ENCODE assay signal across 16 cellular contexts in the genomic region with DNA sequence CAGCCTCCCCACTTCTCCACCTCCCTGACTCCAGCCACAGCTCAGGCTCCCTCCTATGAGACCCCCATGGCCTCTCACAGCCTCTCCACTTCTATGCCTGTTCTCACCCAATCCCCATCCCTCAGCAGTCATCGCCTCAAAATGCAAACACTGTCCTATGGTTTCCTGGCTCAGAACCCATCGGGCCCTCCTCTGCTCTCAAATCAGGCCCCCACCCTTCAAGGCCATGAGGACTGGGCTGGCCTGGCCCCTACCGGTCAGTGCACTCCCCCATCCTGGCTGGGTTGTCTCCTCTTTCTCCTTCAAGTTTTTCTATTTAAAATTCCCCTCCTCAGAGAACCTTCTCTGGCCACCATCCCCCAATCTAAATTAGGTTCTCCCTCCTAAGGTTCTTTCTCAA.
DNase-seq lines count a peak whose midpoint lies in the region; ATAC-seq and TF ChIP-seq lines count a peak whose summit lies in the region.
"Had no signal": no experiment of that assay in that cellular context is flagged by ENCODE, and none has a peak within 500 bp of the region (broad histone marks: within the 10 kb centered on the region; RNA-seq: fewer than 3 reads in every experiment).

No MANE protein-coding gene starts in this region.

- no peak for TF ChIP-seq POLR2A in Peyer's patch (IDR thresholded peaks at IDR 0.05)

- no peak overlapping the region for H2AFZ ChIP-seq in neural progenitor cell (replicated peaks)

- no peak overlapping the region for H3K18ac ChIP-seq in mesendoderm (ENCODE audit: low read length)

- H3K36me3 Mint-ChIP-seq in endodermal cell (ENCODE audit: low read depth) (no peaks in the 10 kb centered on the region), neural progenitor cell (no peaks in the 10 kb centered on the region)
- H3K36me3 Mint-ChIP-seq in activated CD8-positive, alpha-beta T cell treated with anti-CD3 and anti-CD28 coated beads, Interleukin-2, amount 10 ng/mL, durations not matched to agents 7 days and 5 days (ENCODE audit: low read depth) = no peaks in the 10 kb centered on the region
- H3K36me3 Mint-ChIP-seq: CD14-positive monocyte; CD8-positive, alpha-beta T cell had no signal

- H3K27me3 ChIP-seq in Peyer's patch (no peaks in the 10 kb centered on the region), endodermal cell (ENCODE audit: control insufficient read depth, insufficient read depth, low read length, poor library complexity, severe bottlenecking) (no peaks in the 10 kb centered on the region), neural progenitor cell (no peaks in the 10 kb centered on the region), mesendoderm (ENCODE audit: insufficient read depth, low read length, poor library complexity) (no peaks in the 10 kb centered on the region)
- H3K27me3 ChIP-seq: BE2C had no signal

- peak in 2 of 3 donors; percentile 3 to 19 for DNase-seq in Peyer's patch
- DNase-seq in endodermal cell = peak; percentile 14
- no peak for DNase-seq in neural progenitor cell (ENCODE audit: low spot score)
- DNase-seq in ureter (ENCODE audit: low spot score) = peak; percentile 31
- DNase-seq in DMS153 (lab: John Stamatoyannopoulos, UW) = no peak
- no peak for DNase-seq in mesendoderm
- no peak for DNase-seq in activated CD8-positive, alpha-beta T cell treated with anti-CD3 and anti-CD28 coated beads, Interleukin-2, amount 10 ng/mL, durations not matched to agents 7 days and 5 days
- DNase-seq: BE2C, COR-L47, DMS53, HCEC 1CT, HFFc6 had no signal

- H3K79me2 ChIP-seq in neural progenitor cell (ENCODE audit: low read depth) = no peaks in the 10 kb centered on the region
- no peaks in the 10 kb centered on the region for H3K79me2 ChIP-seq in mesendoderm (ENCODE audit: control insufficient read depth, insufficient read depth, low read length)

- H3K4me3 ChIP-seq in Peyer's patch = no peak overlapping the region
- no peak overlapping the region for H3K4me3 ChIP-seq in endodermal cell (ENCODE audit: low read length)
- H3K4me3 ChIP-seq in neural progenitor cell = no peak overlapping the region
- H3K4me3 ChIP-seq in mesendoderm (ENCODE audit: low read length) = no peak overlapping the region
- H3K4me3 ChIP-seq: GM12878 had no signal

- H2BK5ac ChIP-seq in mesendoderm (ENCODE audit: low read length) = no peak overlapping the region

- no peaks in the 10 kb centered on the region for H3K4me1 ChIP-seq in Peyer's patch
- H3K4me1 ChIP-seq in endodermal cell (ENCODE audit: control insufficient read depth, insufficient read depth, low read length) = peaks cover 3% of the 10 kb centered on the region
- H3K4me1 ChIP-seq in neural progenitor cell = peaks cover 20% of the 10 kb centered on the region
- no peaks in the 10 kb centered on the region for H3K4me1 ChIP-seq in mesendoderm (ENCODE audit: control insufficient read depth, low read depth, low read length)
- H3K4me1 ChIP-seq: BE2C had no signal

- no peak overlapping the region for H2BK120ac ChIP-seq in mesendoderm (ENCODE audit: low read depth, low read length)

- H3K9me3 Mint-ChIP-seq in endodermal cell (no peaks in the 10 kb centered on the region), neural progenitor cell (no peaks in the 10 kb centered on the region)
- no peaks in the 10 kb centered on the region for H3K9me3 Mint-ChIP-seq in activated CD8-positive, alpha-beta T cell treated with anti-CD3 and anti-CD28 coated beads, Interleukin-2, amount 10 ng/mL, durations not matched to agents 7 days and 5 days (ENCODE audit: insufficient read depth)
- H3K9me3 Mint-ChIP-seq: CD14-positive monocyte; CD8-positive, alpha-beta T cell; HFFc6 had no signal

- 67 to 73% methylated on average over 3 of the region's 3 CpGs for WGBS in endodermal cell (ENCODE audit: insufficient coverage in 1 of 2, insufficient read length in 1 of 2), 2 experiments
- WGBS in mesendoderm (ENCODE audit: extremely low coverage, insufficient coverage, low lambda C conversion rate) = no CpG with 5 or more reads among the region's 3 CpGs

- H3K27ac ChIP-seq in Peyer's patch (no peak overlapping the region), endodermal cell (ENCODE audit: low read depth, low read length) (no peak overlapping the region), neural progenitor cell (no peak overlapping the region), mesendoderm (ENCODE audit: low read depth, low read length) (no peak overlapping the region)
- H3K27ac ChIP-seq: HL-60 had no signal

- no peak overlapping the region for H2AK5ac ChIP-seq in mesendoderm (ENCODE audit: low read length)

- no peaks in the 10 kb centered on the region for H3K79me1 ChIP-seq in mesendoderm (ENCODE audit: low read length)

- no peak overlapping the region for H2BK15ac ChIP-seq in mesendoderm (replicated peaks; ENCODE audit: low read depth)

- no peak for ATAC-seq in activated CD8-positive, alpha-beta T cell treated with anti-CD3 and anti-CD28 coated beads, Interleukin-2, amount 10 ng/mL, durations not matched to agents 7 days and 5 days
- ATAC-seq: CD8-positive, alpha-beta T cell; GM12878 had no signal

- H3K9me3 ChIP-seq in Peyer's patch (no peaks in the 10 kb centered on the region), endodermal cell (ENCODE audit: control insufficient read depth, low read length) (no peaks in the 10 kb centered on the region), neural progenitor cell (ENCODE audit: low read depth) (no peaks in the 10 kb centered on the region)
- H3K9me3 ChIP-seq: BE2C had no signal

- H3K4me3 Mint-ChIP-seq in endodermal cell = no peak overlapping the region
- H3K4me3 Mint-ChIP-seq in neural progenitor cell = no peak overlapping the region
- H3K4me3 Mint-ChIP-seq in activated CD8-positive, alpha-beta T cell treated with anti-CD3 and anti-CD28 coated beads, Interleukin-2, amount 10 ng/mL, durations not matched to agents 7 days and 5 days = no peak overlapping the region
- H3K4me3 Mint-ChIP-seq: CD14-positive monocyte; CD8-positive, alpha-beta T cell; HFFc6 had no signal

- TF ChIP-seq CTCF in Peyer's patch (IDR thresholded peaks at IDR 0.05) (no peak), endodermal cell (conservative IDR thresholded peaks at IDR 0.05) (no peak), neural progenitor cell (IDR thresholded peaks at IDR 0.05) (no peak)

- no peak overlapping the region for H3K4ac ChIP-seq in mesendoderm (ENCODE audit: low read depth, low read length)

- H3K4me1 Mint-ChIP-seq in endodermal cell (peaks cover 35% of the 10 kb centered on the region), neural progenitor cell (peaks cover 9% of the 10 kb centered on the region)
- peaks cover 1% of the 10 kb centered on the region for H3K4me1 Mint-ChIP-seq in activated CD8-positive, alpha-beta T cell treated with anti-CD3 and anti-CD28 coated beads, Interleukin-2, amount 10 ng/mL, durations not matched to agents 7 days and 5 days (ENCODE audit: low read depth)

- H3K56ac ChIP-seq in mesendoderm (ENCODE audit: low read length) = no peak overlapping the region

- H3K27ac Mint-ChIP-seq in endodermal cell (no peak overlapping the region), neural progenitor cell (peak overlapping the region; percentile 54)
- H3K27ac Mint-ChIP-seq in activated CD8-positive, alpha-beta T cell treated with anti-CD3 and anti-CD28 coated beads, Interleukin-2, amount 10 ng/mL, durations not matched to agents 7 days and 5 days = no peak overlapping the region
- H3K27ac Mint-ChIP-seq: CD14-positive monocyte; CD8-positive, alpha-beta T cell; HFFc6 had no signal

- no peak overlapping the region for H4K8ac ChIP-seq in mesendoderm (ENCODE audit: low read depth, low read length)

- H3K9ac ChIP-seq in endodermal cell (ENCODE audit: extremely low read depth, low read length, poor library complexity, severe bottlenecking) (no peak overlapping the region), neural progenitor cell (no peak overlapping the region), mesendoderm (ENCODE audit: low read length) (no peak overlapping the region)

- H3F3A ChIP-seq in neural progenitor cell (ENCODE audit: low read depth) = peaks cover 7% of the 10 kb centered on the region

- no peak overlapping the region for H4K5ac ChIP-seq in mesendoderm (ENCODE audit: low read length)

- H4K20me1 ChIP-seq in neural progenitor cell (ENCODE audit: low read depth) = no peaks in the 10 kb centered on the region

- H3K36me3 ChIP-seq in Peyer's patch (no peaks in the 10 kb centered on the region), endodermal cell (ENCODE audit: control insufficient read depth, insufficient read depth, low read length) (no peaks in the 10 kb centered on the region), neural progenitor cell (no peaks in the 10 kb centered on the region), mesendoderm (ENCODE audit: control insufficient read depth, insufficient read depth, low read length) (no peaks in the 10 kb centered on the region)
- H3K36me3 ChIP-seq: BE2C had no signal

- H3K27me3 Mint-ChIP-seq in endodermal cell (ENCODE audit: insufficient read depth) (no peaks in the 10 kb centered on the region), neural progenitor cell (ENCODE audit: insufficient read depth, low read depth) (peaks cover 7% of the 10 kb centered on the region)
- no peaks in the 10 kb centered on the region for H3K27me3 Mint-ChIP-seq in activated CD8-positive, alpha-beta T cell treated with anti-CD3 and anti-CD28 coated beads, Interleukin-2, amount 10 ng/mL, durations not matched to agents 7 days and 5 days (ENCODE audit: low read depth)

- H3K4me2 ChIP-seq in neural progenitor cell (no peak overlapping the region), mesendoderm (ENCODE audit: low read length) (no peak overlapping the region)

- CTCF ChIA-PET in activated CD8-positive, alpha-beta T cell treated with anti-CD3 and anti-CD28 coated beads, Interleukin-2, amount 10 ng/mL, durations not matched to agents 7 days and 5 days (lab: Charles Lee) = no interaction called here

- H3K23ac ChIP-seq in mesendoderm (ENCODE audit: low read length) = no peak overlapping the region

- POLR2A ChIA-PET in activated CD8-positive, alpha-beta T cell treated with anti-CD3 and anti-CD28 coated beads, Interleukin-2, amount 10 ng/mL, durations not matched to agents 7 days and 5 days (lab: Charles Lee) = no interaction called here

Comparison
In these comparisons a context has a peak if more than half of its experiments do, and no peak if none do; other contexts are left out.
1. DNase-seq: peak in Peyer's patch (2 of 3), endodermal cell (single experiment) and ureter (single experiment); none in neural progenitor cell (single experiment), DMS153 (single experiment), mesendoderm (single experiment) and activated CD8-positive, alpha-beta T cell treated with anti-CD3 and anti-CD28 coated beads, Interleukin-2, amount 10 ng/mL, durations not matched to agents 7 days and 5 days (single experiment).